ENCODE assay signal across 10 cellular contexts in the genomic region with DNA sequence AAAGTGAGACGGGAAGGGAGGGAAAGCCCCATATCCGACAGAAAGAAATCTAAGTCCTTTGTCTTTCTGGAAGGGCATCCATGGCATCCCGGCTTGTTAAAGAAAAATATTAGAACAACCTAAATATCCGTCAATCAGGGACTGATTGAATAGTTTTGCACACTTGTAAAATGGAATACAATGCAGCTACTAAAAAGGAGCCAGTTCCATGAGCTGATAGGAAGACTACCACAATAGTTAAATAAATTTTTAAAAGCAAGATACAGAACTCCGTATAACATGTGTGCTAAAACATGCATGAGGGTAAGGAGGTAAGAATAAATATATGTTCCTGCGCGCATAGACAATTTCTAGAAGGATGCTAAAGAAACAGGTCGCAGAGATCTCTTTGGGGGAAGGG. TPM values are rescaled to one million over a fixed set of nuclear protein-coding genes. Genes with fewer than 3 reads are reported as not detected.
DNase-seq lines count a peak whose midpoint lies in the region; ATAC-seq, FAIRE-seq and TF ChIP-seq lines count a peak whose summit lies in the region.
"Had no signal": no experiment of that assay in that cellular context is flagged by ENCODE, and none has a peak within 500 bp of the region (broad histone marks: within the 10 kb centered on the region; RNA-seq: fewer than 3 reads in every experiment).

No MANE protein-coding gene starts in this region.

- FAIRE-seq in GM12878 (lab: Jason Lieb, UNC), result no peak
- FAIRE-seq: D721Med had no signal

- TF ChIP-seq CTCF in A673 (conservative IDR thresholded peaks at IDR 0.05; ENCODE audit: low read depth, low read length), result no peak
- no peak for TF ChIP-seq CTCF in GM12878 (IDR thresholded peaks at IDR 0.05 in 2 of 3, conservative IDR thresholded peaks at IDR 0.05 in 1 of 3; ENCODE audit: control insufficient read depth in 2 of 3, extremely low read depth in 1 of 3, insufficient read depth in 1 of 3, low read depth in 3 of 3, low read length in 3 of 3)
- TF ChIP-seq CTCF in GM13976 (IDR thresholded peaks at IDR 0.05; ENCODE audit: borderline replicate concordance, control extremely low read depth, extremely low read depth, insufficient read depth, missing control alignments), result no peak

- peak overlapping the region; percentile 35 for H3K4me3 ChIP-seq in A673 (ENCODE audit: low read depth, low read length, poor library complexity, severe bottlenecking)
- H3K4me3 ChIP-seq in HUES48 (ENCODE audit: low read depth, low read length), result peak overlapping the region; percentile 56
- no peak overlapping the region for H3K4me3 ChIP-seq in GM12878
- H3K4me3 ChIP-seq in naive thymus-derived CD4-positive, alpha-beta T cell (ENCODE audit: low read length), result peak overlapping the region; percentile 62

- DNase-seq in A673 (ENCODE audit: low spot score) (no peak), GM12878 (ENCODE audit: low read depth, low spot score) (no peak), NCI-H1436 treated with DMSO at 0.1 percent for 48 hours (lab: John Stamatoyannopoulos, UW) (no peak), DMS153 (lab: John Stamatoyannopoulos, UW) (no peak), GM13976 (ENCODE audit: low spot score) (no peak)
- no peak for DNase-seq in naive thymus-derived CD4-positive, alpha-beta T cell
- DNase-seq: NCI-H2081 treated with DMSO at 0.1 percent for 48 hours had no signal

- H3K27ac ChIP-seq in A673 (ENCODE audit: low read depth, low read length, poor library complexity, severe bottlenecking) (no peak overlapping the region), HUES48 (ENCODE audit: low read depth, low read length) (no peak overlapping the region), GM12878 (ENCODE audit: control insufficient read depth, insufficient read depth) (no peak overlapping the region)
- H3K27ac ChIP-seq in naive thymus-derived CD4-positive, alpha-beta T cell (ENCODE audit: low read depth, low read length), result peak overlapping the region; percentile 79

- H3K4me3 Mint-ChIP-seq in naive thymus-derived CD4-positive, alpha-beta T cell, result peak overlapping the region; percentile 81 to 97 (median 92)

- H2AFZ ChIP-seq in GM12878 (ENCODE audit: control insufficient read depth, low read depth, low read length), result peak overlapping the region; percentile 99; the same call in 1 of the 2 replicates

- H3K27me3 ChIP-seq in A673 (replicated peaks; ENCODE audit: insufficient read depth, low read depth, low read length, poor library complexity) (no peaks in the 10 kb centered on the region), HUES48 (ENCODE audit: control insufficient read depth, insufficient read depth, low read length) (no peaks in the 10 kb centered on the region), GM12878 (replicated peaks in 1 of 2; ENCODE audit: control insufficient read depth in 2 of 2, insufficient read depth in 2 of 2, low read length in 1 of 2) (no peaks in the 10 kb centered on the region; a peak in 1 of 4 replicates)
- H3K27me3 ChIP-seq in naive thymus-derived CD4-positive, alpha-beta T cell (ENCODE audit: control insufficient read depth in 2 of 2, insufficient read depth in 2 of 2, low read length in 2 of 2), result no peaks in the 10 kb centered on the region

- CTCF ChIA-PET in A673 (lab: Charles Lee) (no interaction called here), GM12878 (lab: Yijun Ruan, JAX) (interaction anchor here (1.8 to 3.1 kb wide), 3 partner anchors 10 to 65 kb away, joined by 6 to 22 read pairs (median 7); a partner anchor contains a TSS)
- CTCF ChIA-PET in naive thymus-derived CD4-positive, alpha-beta T cell (lab: Charles Lee), result interaction anchor here (0.6 to 1.1 kb wide), 6 partner anchors 9 to 80 kb away, joined by 3 read pairs; a partner anchor contains a TSS

- H3K9me3 ChIP-seq in A673 (ENCODE audit: low read depth, low read length, poor library complexity, severe bottlenecking) (no peaks in the 10 kb centered on the region), HUES48 (ENCODE audit: control insufficient read depth, insufficient read depth, low read length) (no peaks in the 10 kb centered on the region), GM12878 (replicated peaks; ENCODE audit: control insufficient read depth, insufficient read depth, low read length) (peaks cover 2% of the 10 kb centered on the region; the same call in 2 of the 3 replicates)
- H3K9me3 ChIP-seq in naive thymus-derived CD4-positive, alpha-beta T cell (ENCODE audit: control insufficient read depth in 2 of 3, low read length in 3 of 3), result no peaks in the 10 kb centered on the region

- intact Hi-C loops in A673 (cut with micrococcal nuclease; ENCODE audit: unreplicated experiment) (no loop called here), GM12878 (cut with micrococcal nuclease; ENCODE audit: unreplicated experiment) (no loop called here)
- intact Hi-C loops in naive thymus-derived CD4-positive, alpha-beta T cell (cut with micrococcal nuclease), result loop anchor here (1.0 to 2.0 kb wide), 6 partner anchors 9 to 331 kb away; a partner anchor contains a TSS

- BruUV-seq in A673 (replicated peaks; lab: Mats Ljungman, UMichigan), result no TSS peak
- BruUV-seq in GM12878 (replicated peaks; lab: Mats Ljungman, UMichigan), result no TSS peak

- 95% methylated on average over 7 of the region's 8 CpGs for WGBS in GM12878 (ENCODE audit: insufficient coverage, insufficient replicate concordance, low lambda C conversion rate, missing lambda C conversion rate)

- TF ChIP-seq RAD21 in GM12878 (IDR thresholded peaks at IDR 0.05; ENCODE audit: insufficient read depth, low read depth, low read length), result no peak

- H3K4me1 ChIP-seq in A673 (ENCODE audit: insufficient read depth, low read length, poor library complexity, severe bottlenecking), result peaks cover 3% of the 10 kb centered on the region
- H3K4me1 ChIP-seq in HUES48 (ENCODE audit: control insufficient read depth, insufficient read depth, low read length), result 0 out of 2 replicates have a peak, but pooled peaks cover 5% of the 10 kb centered on the region
- H3K4me1 ChIP-seq in GM12878 (ENCODE audit: control insufficient read depth, insufficient read depth, low read length), result no peaks in the 10 kb centered on the region; the same call in 1 of the 2 replicates
- peaks cover 4 to 11% of the 10 kb centered on the region in 2 donors for H3K4me1 ChIP-seq in naive thymus-derived CD4-positive, alpha-beta T cell (ENCODE audit: control insufficient read depth in 2 of 2, insufficient read depth in 2 of 2, low read length in 2 of 2)

- RAD21 ChIA-PET in GM12878 (lab: Charles Lee; ENCODE audit: unreplicated experiment), result interaction anchor here (2.2 kb wide), 1 partner anchor 64 kb away, joined by 6 read pairs; no protein-coding TSS in a partner anchor

- H3K9ac ChIP-seq in HUES48 (ENCODE audit: low read depth, low read length) (no peak overlapping the region), GM12878 (ENCODE audit: control insufficient read depth, insufficient read depth, low read length) (no peak overlapping the region)

- H3K27me3 Mint-ChIP-seq in naive thymus-derived CD4-positive, alpha-beta T cell, result no peaks in the 10 kb centered on the region

- no peak for TF ChIP-seq POLR2A in GM12878 (IDR thresholded peaks at IDR 0.05; ENCODE audit: low read depth, low read length)

- peaks cover 0 to 2% (median 0%) of the 10 kb centered on the region in 5 donors for H3K36me3 Mint-ChIP-seq in naive thymus-derived CD4-positive, alpha-beta T cell

- SMC1A ChIA-PET in GM12878 (lab: Charles Lee; ENCODE audit: uncharacterized antibody, unreplicated experiment), result interaction anchor here (0.6 to 1.8 kb wide), 5 partner anchors 10 to 676 kb away, joined by 3 to 7 read pairs (median 3); no protein-coding TSS in a partner anchor

- peaks cover 0 to under 1% (median 0%) of the 10 kb centered on the region in 11 donors for H3K9me3 Mint-ChIP-seq in naive thymus-derived CD4-positive, alpha-beta T cell

- ATAC-seq in GM12878 (no peak), GM18520 (IDR thresholded peaks at IDR 0.05; ENCODE audit: unreplicated experiment) (no peak)
- ATAC-seq in naive thymus-derived CD4-positive, alpha-beta T cell, result no peak

- H3K27ac Mint-ChIP-seq in naive thymus-derived CD4-positive, alpha-beta T cell, result peak overlapping the region; percentile 96 to 100 (median 98)

- H3K4me2 ChIP-seq in GM12878 (ENCODE audit: control insufficient read depth, insufficient read depth), result peak overlapping the region; percentile 56; the same call in 1 of the 2 replicates

- in situ Hi-C loops in GM12878 (cut with MboI), result no loop called here
- in situ Hi-C loops in GM13976 (cut with MboI; ENCODE audit: low sequenced_read_pairs, unreplicated experiment), result no loop called here

- H3K36me3 ChIP-seq in A673 (ENCODE audit: insufficient read depth, low read length, poor library complexity, severe bottlenecking), result no peaks in the 10 kb centered on the region
- no peaks in the 10 kb centered on the region for H3K36me3 ChIP-seq in HUES48 (ENCODE audit: control insufficient read depth, insufficient read depth, low read length)
- H3K36me3 ChIP-seq in GM12878 (ENCODE audit: control insufficient read depth in 2 of 2, insufficient read depth in 2 of 2, low read length in 1 of 2), result no peaks in the 10 kb centered on the region
- no peaks in the 10 kb centered on the region for H3K36me3 ChIP-seq in naive thymus-derived CD4-positive, alpha-beta T cell (ENCODE audit: control insufficient read depth in 2 of 3, insufficient read depth in 3 of 3, low read length in 3 of 3)

- no peak for TF ChIP-seq EP300 in GM12878 (IDR thresholded peaks at IDR 0.05; ENCODE audit: borderline replicate concordance in 1 of 2, control insufficient read depth in 1 of 2, low read depth in 2 of 2, low read length in 2 of 2)

- POLR2A ChIA-PET in A673 (lab: Charles Lee; ENCODE audit: low non-redundant PET), result no interaction called here
- POLR2A ChIA-PET in GM12878 (lab: Charles Lee), result no interaction called here
- POLR2A ChIA-PET in naive thymus-derived CD4-positive, alpha-beta T cell (lab: Charles Lee), result interaction anchor here (0.6 to 2.6 kb wide), 12 partner anchors 9 to 109 kb away, joined by 3 to 49 read pairs (median 6); a partner anchor contains a TSS

- no peaks in the 10 kb centered on the region for H3K79me2 ChIP-seq in GM12878 (ENCODE audit: control insufficient read depth, insufficient read depth, low read length)

- H4K20me1 ChIP-seq in GM12878 (ENCODE audit: control insufficient read depth, insufficient read depth), result no peaks in the 10 kb centered on the region

- H3K4me1 Mint-ChIP-seq in naive thymus-derived CD4-positive, alpha-beta T cell, result peaks cover 5 to 20% (median 18%) of the 10 kb centered on the region in 7 donors

RNA-seq across cellular contexts. Expression of a gene that starts 12.8 kb away (rescaled TPM):
- total RNA-seq in A673 (2021) (46.7 and 52.4 TPM in 2 replicates), GM12878 (2014; rRNA removed) (2.6 and 3.2 TPM in 2 replicates), GM12878 (2014; rRNA removed; fragmentation: Illumina TruSeq; extraction: Trizol) (3.0 and 3.5 TPM in 2 replicates), GM12878 (2021) (3.4 and 4.5 TPM in 2 replicates)
- 3.0 and 3.9 TPM in 2 replicates for total RNA-seq in GM12878 (2013; cell fraction: nucleolus; rRNA removed)
- polyA plus RNA-seq in GM12878 (2011; ENCODE audit: low read depth), result 8.0 TPM
- polyA plus RNA-seq in GM12878 (2011; rRNA removed) (0.68 and 1.0 TPM in 2 replicates), GM12878 (2014; fragmentation: Illumina TruSeq; extraction: Trizol) (5.2 and 5.5 TPM in 2 replicates), GM12878 (2014; fragmentation: Nextera tagmentation; extraction: Ambion mirVana) (10 to 100 TPM in 1 of 2 experiments, 1 to 10 TPM in 1; 5.8 to 11.9 TPM), GM12878 (2014; rRNA removed) (2.2 and 2.6 TPM in 2 replicates), GM12878 (2016; fragmentation: Nextera tagmentation; extraction: Ambion mirVana) (1 to 10 TPM; 3.0 to 4.5 TPM)
- polyA plus RNA-seq in GM12878 (2011; cell fraction: cytosol; rRNA removed), result 1.4 and 1.8 TPM in 2 replicates
- 1.1 and 1.2 TPM in 2 replicates for polyA plus RNA-seq in GM12878 (2011; cell fraction: nucleus; rRNA removed)
- polyA plus RNA-seq in GM12878 (2012), result 9.2 and 13.1 TPM in 2 replicates
- polyA minus RNA-seq in GM12878 (2011; rRNA and poly(A)+ RNA removed), result 0.44 and 2.1 TPM in 2 replicates
- 0.62 and 1.5 TPM in 2 replicates for polyA minus RNA-seq in GM12878 (2011; cell fraction: cytosol; rRNA and poly(A)+ RNA removed)
- 0.12 and 0.48 TPM in 2 replicates for polyA minus RNA-seq in GM12878 (2011; cell fraction: nucleus; rRNA and poly(A)+ RNA removed)
- total RNA-seq in naive thymus-derived CD4-positive, alpha-beta T cell, result 10 to 100 TPM; 13.3 to 60.4 (median 26.4) TPM
- 10 to 100 TPM; 37.9 to 47.7 TPM for polyA plus RNA-seq in naive thymus-derived CD4-positive, alpha-beta T cell

RNA-seq across cellular contexts. Expression of a gene that starts 56.7 kb away (rescaled TPM):
- 59.2 and 67.1 TPM in 2 replicates for total RNA-seq in A673 (2021)
- total RNA-seq in GM12878 (2013; cell fraction: nucleolus; rRNA removed), result 34.2 and 34.7 TPM in 2 replicates
- total RNA-seq in GM12878 (2014; rRNA removed), result 19.7 and 30.8 TPM in 2 replicates
- total RNA-seq in GM12878 (2014; rRNA removed; fragmentation: Illumina TruSeq; extraction: Trizol), result 23.8 and 24.2 TPM in 2 replicates
- total RNA-seq in GM12878 (2021), result 19.7 and 26.7 TPM in 2 replicates
- 16.1 TPM for polyA plus RNA-seq in GM12878 (2011; ENCODE audit: low read depth)
- 30.6 and 39.7 TPM in 2 replicates for polyA plus RNA-seq in GM12878 (2011; rRNA removed)
- polyA plus RNA-seq in GM12878 (2011; cell fraction: cytosol; rRNA removed), result 18.9 and 21.4 TPM in 2 replicates
- polyA plus RNA-seq in GM12878 (2011; cell fraction: nucleus; rRNA removed), result 15.4 and 15.5 TPM in 2 replicates
- polyA plus RNA-seq in GM12878 (2012), result 15.4 and 19.5 TPM in 2 replicates
- polyA plus RNA-seq in GM12878 (2014; fragmentation: Illumina TruSeq; extraction: Trizol), result 28.6 and 35.5 TPM in 2 replicates
- polyA plus RNA-seq in GM12878 (2014; fragmentation: Nextera tagmentation; extraction: Ambion mirVana), result 10 to 100 TPM; 28.1 to 34.4 TPM
- 13.2 and 14.1 TPM in 2 replicates for polyA plus RNA-seq in GM12878 (2014; rRNA removed)
- 10 to 100 TPM; 35.2 to 41.8 TPM for polyA plus RNA-seq in GM12878 (2016; fragmentation: Nextera tagmentation; extraction: Ambion mirVana)
- polyA minus RNA-seq in GM12878 (2011; rRNA and poly(A)+ RNA removed), result 27.2 and 29.3 TPM in 2 replicates
- polyA minus RNA-seq in GM12878 (2011; cell fraction: cytosol; rRNA and poly(A)+ RNA removed), result 8.7 and 11.3 TPM in 2 replicates
- polyA minus RNA-seq in GM12878 (2011; cell fraction: nucleus; rRNA and poly(A)+ RNA removed), result 9.4 and 16.6 TPM in 2 replicates
- total RNA-seq in naive thymus-derived CD4-positive, alpha-beta T cell, result 10 to 100 TPM; 14.7 to 32.0 (median 24.8) TPM
- 10 to 100 TPM; 33.0 to 40.2 TPM for polyA plus RNA-seq in naive thymus-derived CD4-positive, alpha-beta T cell

Comparison
In these comparisons a context has a peak if more than half of its experiments do, and no peak if none do; other contexts are left out.
1. intact Hi-C loops: an anchor here in naive thymus-derived CD4-positive, alpha-beta T cell (1.0 to 2.0 kb wide); none called in A673 and GM12878.